16 cellular contexts compared by ENCODE assay signal in the genomic region with DNA sequence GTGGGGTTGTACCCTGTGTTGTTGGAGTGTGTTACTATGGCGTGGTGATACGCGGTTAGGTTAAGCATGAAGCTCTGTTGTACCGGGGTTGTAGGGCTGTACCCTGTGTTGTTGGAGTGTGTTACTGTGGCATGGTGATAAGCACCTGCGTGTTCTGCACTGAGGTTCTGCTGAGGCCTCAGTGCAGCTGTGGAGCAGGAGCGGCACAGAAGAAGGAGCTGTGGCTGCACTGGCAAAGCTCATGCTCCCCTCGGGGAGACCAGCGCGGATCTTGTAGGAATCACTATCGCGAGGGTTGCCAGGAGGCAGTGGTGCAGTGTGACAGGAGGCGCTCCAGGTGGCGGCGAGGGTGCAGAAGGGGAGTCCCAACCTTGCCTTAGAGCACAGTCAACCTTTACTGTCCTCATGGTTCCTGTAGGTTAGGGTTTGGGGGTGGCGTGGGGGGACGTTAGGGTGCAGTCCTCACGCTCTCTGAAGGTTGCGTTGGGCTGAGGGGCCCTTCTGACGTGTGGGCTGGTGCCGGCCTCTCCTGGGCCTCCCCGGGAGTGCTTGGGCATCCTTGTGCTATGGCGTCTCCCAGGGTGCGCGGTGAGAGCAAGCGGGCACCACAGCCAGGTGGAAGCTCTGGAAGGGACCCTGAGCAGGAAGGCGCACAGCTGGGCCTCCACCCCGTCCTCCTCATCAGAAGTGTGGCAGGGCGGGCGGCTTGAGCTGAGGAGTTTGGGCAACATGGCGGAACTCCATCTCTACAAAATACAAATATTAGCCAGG.
"Had no signal": no experiment of that assay in that cellular context is flagged by ENCODE, and none has a peak within 500 bp of the region (broad histone marks: within the 10 kb centered on the region; RNA-seq: fewer than 3 reads in every experiment).

No MANE protein-coding gene starts in this region.

- H3K27ac ChIP-seq: sigmoid colon, stomach, thoracic aorta, vagina had no signal

- H3K9me3 ChIP-seq: psoas muscle, sigmoid colon, stomach, thoracic aorta, vagina had no signal

- H3K27me3 Mint-ChIP-seq: naive thymus-derived CD8-positive, alpha-beta T cell had no signal

- H3K4me3 Mint-ChIP-seq: immature natural killer cell had no signal

- H3K27me3 ChIP-seq: sigmoid colon, stomach, vagina had no signal

- DNase-seq: activated CD4-positive, alpha-beta T cell treated with anti-CD3 and anti-CD28 coated beads, Interleukin-2, amount 50 U/mL, for 48 hours; activated CD4-positive, CD25-positive, alpha-beta regulatory T cell; activated naive CD4-positive, alpha-beta T cell treated with anti-CD3 and anti-CD28 coated beads, Interleukin-2, amount 50 U/mL, for 16 hours; cerebellar nuclear complex; dermis blood vessel endothelial cell; immature natural killer cell; naive thymus-derived CD8-positive, alpha-beta T cell; psoas muscle; sigmoid colon; stimulated activated CD4-positive, alpha-beta T cell treated with anti-CD3 and anti-CD28 coated beads, Interleukin-2, amount 100 ng/mL, for 48 hours; stimulated activated CD8-positive, alpha-beta memory T cell treated with anti-CD3 and anti-CD28 coated beads, Interleukin-4, amount 100 ng/mL, for 48 hours; stomach; T-helper 2 cell had no signal

- H3K4me3 ChIP-seq: lung, psoas muscle, sigmoid colon, stomach, thoracic aorta, vagina had no signal

- ATAC-seq: naive thymus-derived CD8-positive, alpha-beta T cell; psoas muscle had no signal

- H3K9me3 Mint-ChIP-seq: immature natural killer cell; naive thymus-derived CD8-positive, alpha-beta T cell had no signal
